ENCODE assay signal across 9 cellular contexts in the genomic region with DNA sequence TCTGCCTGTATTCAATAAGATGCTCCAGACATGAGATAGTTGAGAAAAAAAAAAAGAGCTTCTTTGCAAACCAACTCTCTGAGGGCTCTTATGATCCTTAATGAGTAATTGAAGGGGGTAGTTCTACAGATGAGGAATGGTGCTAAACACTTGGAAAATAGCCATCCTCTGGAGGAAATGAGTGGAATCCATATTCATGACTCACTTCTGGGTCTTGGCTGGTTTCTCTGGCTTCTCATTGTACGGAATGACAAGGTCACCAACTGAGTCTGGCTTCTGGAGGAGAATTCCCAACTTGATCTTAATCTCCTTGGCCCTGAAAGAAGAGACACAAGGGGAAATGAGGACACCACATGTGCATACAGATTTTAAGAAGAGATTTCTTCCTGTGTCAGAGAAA. TPM values are rescaled to one million over a fixed set of nuclear protein-coding genes. Genes with fewer than 3 reads are reported as not detected.
DNase-seq lines count a peak whose midpoint lies in the region; ATAC-seq, FAIRE-seq and TF ChIP-seq lines count a peak whose summit lies in the region.
"Had no signal": no experiment of that assay in that cellular context is flagged by ENCODE, and none has a peak within 500 bp of the region (broad histone marks: within the 10 kb centered on the region; RNA-seq: fewer than 3 reads in every experiment).

No MANE protein-coding gene starts in this region.

- peak overlapping the region; percentile 68 to 77 for H3K27ac ChIP-seq in ascending aorta
- peak overlapping the region in 3 of 4 donors; percentile 7 to 54 (median 20) for H3K27ac ChIP-seq in transverse colon

- H3K36me3 ChIP-seq in ascending aorta (peaks cover 3 to 10% of the 10 kb centered on the region in 2 donors), transverse colon (no peaks in the 10 kb centered on the region)

- TF ChIP-seq EP300 in transverse colon (IDR thresholded peaks at IDR 0.05; ENCODE audit: low read depth), result no peak

- H3K4me3 ChIP-seq in ascending aorta, result no peak overlapping the region
- no peak overlapping the region for H3K4me3 ChIP-seq in transverse colon

- ATAC-seq in GM19328 (IDR thresholded peaks at IDR 0.05; ENCODE audit: unreplicated experiment) (no peak), GM21717 (IDR thresholded peaks at IDR 0.05; ENCODE audit: unreplicated experiment) (no peak)

- TF ChIP-seq POLR2A in transverse colon (IDR thresholded peaks at IDR 0.05), result no peak

- WGBS in transverse colon (ENCODE audit: low coverage in 1 of 2), 2 donors, result 40 to 60% methylated on average over 1 of the region's 1 CpG

- H3K4me1 ChIP-seq in ascending aorta (peaks cover 8 to 66% of the 10 kb centered on the region in 2 donors), transverse colon (peaks cover 0 to 8% (median 5%) of the 10 kb centered on the region in 4 donors)

- intact Hi-C loops in ascending aorta (cut with DNase I), result no loop called here
- intact Hi-C loops in transverse colon (cut with DNase I; ENCODE audit: low total_unique reads), result no loop called here

- in situ Hi-C loops in transverse colon (cut with MboI; ENCODE audit: low pct_ligation_motif_present in 1 of 4, low pct_unique_long_range_greater_than_20kb in 1 of 4, low sequenced_read_pairs in 3 of 4) (no loop called here), KBM-7 (cut with MboI; ENCODE audit: low pct_unique_long_range_greater_than_20kb, low sequenced_read_pairs) (no loop called here)

- H3K9me3 ChIP-seq in ascending aorta (no peaks in the 10 kb centered on the region), transverse colon (no peaks in the 10 kb centered on the region)

- FAIRE-seq in islet of Langerhans (lab: Jason Lieb, UNC), result peak; percentile 94
- FAIRE-seq: A204.1 had no signal

- DNase-seq in DMS79 (lab: John Stamatoyannopoulos, UW) (peak; percentile 9), DMS79 treated with DMSO at 0.1 percent for 48 hours (lab: John Stamatoyannopoulos, UW) (no peak), ascending aorta (ENCODE audit: low spot score in 2 of 2) (peak in 1 of 2 donors; percentile 75), transverse colon (no peak), KBM-7 (no peak)

- TF ChIP-seq CTCF in ascending aorta (IDR thresholded peaks at IDR 0.05), result no peak
- no peak for TF ChIP-seq CTCF in transverse colon (IDR thresholded peaks at IDR 0.05)

- H3K27me3 ChIP-seq in ascending aorta (no peaks in the 10 kb centered on the region), transverse colon (no peaks in the 10 kb centered on the region)

RNA-seq across cellular contexts. Expression of a gene that starts 34.7 kb away (rescaled TPM):
- total RNA-seq in ascending aorta (732 TPM), transverse colon (10 to 100 TPM; 28.1 to 55.6 (median 41.8) TPM)

Comparison
In these comparisons a context has a peak if more than half of its experiments do, and no peak if none do; other contexts are left out.
1. RNA of a gene that starts 34.7 kb away (total RNA-seq): 732 TPM in ascending aorta (single experiment); 28.1 to 55.6 TPM in transverse colon; every median in the first group is over 10 times any median in the second.